Comparison of ENCODE assay signal across 18 cellular contexts in the genomic region with DNA sequence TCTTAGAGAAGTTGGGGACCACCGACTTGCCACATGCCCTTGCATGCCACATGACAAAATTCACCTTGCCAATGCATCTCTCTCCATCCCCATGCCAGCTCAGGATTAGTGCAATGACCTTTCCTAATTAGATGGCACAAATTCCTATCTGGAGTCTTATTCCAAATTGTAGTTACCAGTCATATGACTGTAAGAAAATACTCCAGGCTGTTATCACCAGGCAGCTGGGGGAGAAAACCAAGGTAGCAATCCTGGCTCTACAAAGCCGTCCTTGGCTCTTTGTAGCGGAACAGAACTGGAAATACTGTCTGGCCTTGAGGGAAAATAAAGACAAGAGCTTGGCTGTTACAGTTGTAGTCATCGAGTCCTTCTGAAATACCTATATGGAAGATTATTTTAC.
A peak's percentile ranks its signal among the peaks of the same experiment; 100 is the strongest.
DNase-seq lines count a peak whose midpoint lies in the region; ATAC-seq, FAIRE-seq and TF ChIP-seq lines count a peak whose summit lies in the region.
"Had no signal": no experiment of that assay in that cellular context is flagged by ENCODE, and none has a peak within 500 bp of the region (broad histone marks: within the 10 kb centered on the region; RNA-seq: fewer than 3 reads in every experiment).

No MANE protein-coding gene starts in this region.

- no peak for FAIRE-seq in pancreas (lab: Jason Lieb, UNC)
- FAIRE-seq: A549, GM19239 had no signal

- DNase-seq in G401 (ENCODE audit: low spot score) (peak; percentile 74), NCI-H69 (lab: John Stamatoyannopoulos, UW) (peak; percentile 90), body of pancreas (peak in 3 of 4 donors; percentile 21 to 27 (median 24)), pancreas (no peak), 8988T (no peak), spleen (no peak)
- DNase-seq: BE2C; Caco-2; CD8-positive, alpha-beta memory T cell; DND-41; GF-D8; GOT3; H9 had no signal

- H3K27ac ChIP-seq in body of pancreas, result no peak overlapping the region
- H3K27ac ChIP-seq in pancreas, result no peak overlapping the region
- no peak overlapping the region for H3K27ac ChIP-seq in spleen
- H3K27ac ChIP-seq: A549, C4-2B, HL-60 had no signal

- no peaks in the 10 kb centered on the region for H3K9me3 ChIP-seq in body of pancreas
- no peaks in the 10 kb centered on the region for H3K9me3 ChIP-seq in pancreas
- H3K9me3 ChIP-seq in spleen, result peaks cover 0 to 5% (median 0%) of the 10 kb centered on the region in 8 donors
- H3K9me3 ChIP-seq: A549, BE2C, Caco-2 had no signal

- WGBS in body of pancreas, 2 donors, result 30 to 40% methylated on average over 4 of the region's 4 CpGs
- WGBS in pancreas, 2 donors, result 42 to 43% methylated on average over 4 of the region's 4 CpGs
- 69 to 80% (median 74%) methylated on average over 4 of the region's 4 CpGs for WGBS in spleen, 5 donors

- no peak for TF ChIP-seq POLR2A in body of pancreas (IDR thresholded peaks at IDR 0.05)
- no peak for TF ChIP-seq POLR2A in spleen (IDR thresholded peaks at IDR 0.05)

- H3K27me3 ChIP-seq in body of pancreas (no peaks in the 10 kb centered on the region), pancreas (no peaks in the 10 kb centered on the region), spleen (replicated peaks in 1 of 7) (no peaks in the 10 kb centered on the region)
- H3K27me3 ChIP-seq: BE2C had no signal

- in situ Hi-C loops in G401 (cut with HindIII; ENCODE audit: low sequenced_read_pairs), result no loop called here

- ATAC-seq in body of pancreas (peak; percentile 27), pancreas (peak; percentile 42 to 86 (median 74)), HG03280 (IDR thresholded peaks at IDR 0.05; ENCODE audit: unreplicated experiment) (no peak)
- ATAC-seq: A549 had no signal

- H3K36me3 ChIP-seq in body of pancreas (replicated peaks in 1 of 2; ENCODE audit: insufficient read depth in 1 of 2, low read depth in 2 of 2) (no peaks in the 10 kb centered on the region), pancreas (no peaks in the 10 kb centered on the region), spleen (no peaks in the 10 kb centered on the region)
- H3K36me3 ChIP-seq: BE2C had no signal

- no peak for TF ChIP-seq CTCF in body of pancreas (IDR thresholded peaks at IDR 0.05)
- TF ChIP-seq CTCF in pancreas (IDR thresholded peaks at IDR 0.05), result no peak
- no peak for TF ChIP-seq CTCF in spleen (IDR thresholded peaks at IDR 0.05 in 8 of 11, conservative IDR thresholded peaks at IDR 0.05 in 3 of 11)

- intact Hi-C loops in body of pancreas (cut with DNase I), result no loop called here
- intact Hi-C loops in pancreas (cut with DNase I), result no loop called here
- intact Hi-C loops in spleen (cut with DNase I; ENCODE audit: low total_unique reads), result no loop called here

- H3K4me1 ChIP-seq in body of pancreas, result peaks cover 3% of the 10 kb centered on the region
- no peaks in the 10 kb centered on the region for H3K4me1 ChIP-seq in pancreas
- H3K4me1 ChIP-seq in spleen, result no peaks in the 10 kb centered on the region
- H3K4me1 ChIP-seq: A549, BE2C, Caco-2 had no signal

- H3K4me3 ChIP-seq in body of pancreas (no peak overlapping the region), pancreas (no peak overlapping the region), spleen (no peak overlapping the region)
- H3K4me3 ChIP-seq: A549 had no signal

Comparison
In these comparisons a context has a peak if more than half of its experiments do, and no peak if none do; other contexts are left out.
1. DNase-seq: peak in G401 (single experiment), NCI-H69 (single experiment) and body of pancreas (3 of 4); none in pancreas (0 of 6), 8988T (single experiment) and spleen (single experiment).